Comparison of ENCODE assay signal across 18 cellular contexts in genomic region chr9:14209399-14209990, GRCh38.
DNase-seq lines count a peak whose midpoint lies in the region; FAIRE-seq and TF ChIP-seq lines count a peak whose summit lies in the region.
"Had no signal": no experiment of that assay in that cellular context is flagged by ENCODE, and none has a peak within 500 bp of the region (broad histone marks: within the 10 kb centered on the region; RNA-seq: fewer than 3 reads in every experiment).

No MANE protein-coding gene starts in this region.

- H3K4me1 ChIP-seq in A673 (ENCODE audit: insufficient read depth, low read length, poor library complexity, severe bottlenecking), result peaks cover 49% of the 10 kb centered on the region

- BruUV-seq in A673 (replicated peaks; lab: Mats Ljungman, UMichigan), result no TSS peak

- intact Hi-C loops in A673 (cut with micrococcal nuclease; ENCODE audit: unreplicated experiment), result no loop called here

- POLR2A ChIA-PET in A673 (lab: Charles Lee; ENCODE audit: low non-redundant PET), result no interaction called here

- FAIRE-seq in H54 (lab: Jason Lieb, UNC), result no peak

- H3K9me3 ChIP-seq in A673 (ENCODE audit: low read depth, low read length, poor library complexity, severe bottlenecking), result no peaks in the 10 kb centered on the region
- H3K9me3 ChIP-seq: adrenal gland, gastroesophageal sphincter, pancreas, tibial artery had no signal

- CTCF ChIA-PET in A673 (lab: Charles Lee), result no interaction called here

- TF ChIP-seq CTCF in A673 (conservative IDR thresholded peaks at IDR 0.05; ENCODE audit: low read depth, low read length), result no peak

- H3K4me3 ChIP-seq in A673 (ENCODE audit: low read depth, low read length, poor library complexity, severe bottlenecking), result no peak overlapping the region
- H3K4me3 ChIP-seq: adrenal gland, gastroesophageal sphincter, pancreas, tibial artery had no signal

- H3K27me3 ChIP-seq in A673 (replicated peaks; ENCODE audit: insufficient read depth, low read depth, low read length, poor library complexity), result no peaks in the 10 kb centered on the region
- H3K27me3 ChIP-seq: adrenal gland, gastroesophageal sphincter, pancreas, tibial artery had no signal

- H3K27ac ChIP-seq in A673 (ENCODE audit: low read depth, low read length, poor library complexity, severe bottlenecking), result no peak overlapping the region
- H3K27ac ChIP-seq: adrenal gland, gastroesophageal sphincter, tibial artery had no signal

- no peaks in the 10 kb centered on the region for H3K36me3 ChIP-seq in A673 (ENCODE audit: insufficient read depth, low read length, poor library complexity, severe bottlenecking)
- H3K36me3 ChIP-seq: adrenal gland, gastroesophageal sphincter, pancreas, tibial artery had no signal

- no peak for TF ChIP-seq POLR2A in H54 (IDR thresholded peaks at IDR 0.05; ENCODE audit: low read depth, low read length)

- DNase-seq in A673 (ENCODE audit: low spot score) (peak; percentile 72), EL (peak; percentile 6), NCI-H748 treated with DMSO at 0.1 percent for 48 hours (lab: John Stamatoyannopoulos, UW) (peak; percentile 90), dermis blood vessel endothelial cell (peak; percentile 41), pons (ENCODE audit: low spot score) (no peak), NCI-H526 treated with DMSO at 0.1 percent for 48 hours (lab: John Stamatoyannopoulos, UW) (no peak), SHP77 (lab: John Stamatoyannopoulos, UW) (no peak), H54 (ENCODE audit: insufficient read length, low spot score) (no peak)
- DNase-seq: activated CD4-positive, CD25-positive, alpha-beta regulatory T cell; adrenal gland; IMR-90; left ventricle myocardium superior; NCI-H1092 treated with DMSO at 0.1 percent for 48 hours; NCI-H774; pancreas; T-cell; tibial artery had no signal

Comparison
In these comparisons a context has a peak if more than half of its experiments do, and no peak if none do; other contexts are left out.
1. DNase-seq: peak in A673 (single experiment), EL (single experiment), NCI-H748 treated with DMSO at 0.1 percent for 48 hours (single experiment) and dermis blood vessel endothelial cell (single experiment); none in pons (single experiment), NCI-H526 treated with DMSO at 0.1 percent for 48 hours (single experiment), SHP77 (0 of 2) and H54 (single experiment).